8 cellular contexts compared by ENCODE assay signal in the genomic region with DNA sequence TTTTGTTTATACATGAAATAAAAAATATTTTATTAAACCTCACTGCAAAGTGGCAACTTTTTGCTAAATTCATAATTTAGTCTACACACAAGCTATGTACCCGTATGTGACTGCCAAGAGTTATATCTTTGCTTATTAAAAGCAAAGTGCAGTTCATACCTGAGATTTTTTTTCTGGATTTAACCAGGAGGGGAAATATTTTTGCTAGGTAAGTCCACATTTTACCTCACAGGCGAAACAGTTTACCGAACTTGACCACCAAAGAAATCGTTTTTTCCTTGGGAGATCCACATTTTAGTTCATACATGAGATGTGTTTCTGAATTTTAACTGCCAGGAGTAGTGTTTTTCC. TPM values are rescaled to one million over a fixed set of nuclear protein-coding genes. Genes with fewer than 3 reads are reported as not detected.
A peak's percentile ranks its signal among the peaks of the same experiment; 100 is the strongest.
DNase-seq lines count a peak whose midpoint lies in the region; FAIRE-seq and TF ChIP-seq lines count a peak whose summit lies in the region.

No MANE protein-coding gene starts in this region.

- H3K27ac ChIP-seq in DOHH2 (ENCODE audit: low read depth, low read length) (peak overlapping the region; percentile 20; the same call in 1 of the 2 replicates), OCI-LY7 (ENCODE audit: low read depth, low read length, poor library complexity, severe bottlenecking) (peak overlapping the region; percentile 25), endothelial cell of umbilical vein (ENCODE audit: insufficient read depth, low read depth, low read length) (no peak overlapping the region)

- no peaks in the 10 kb centered on the region for H3K9me3 ChIP-seq in DOHH2 (ENCODE audit: control insufficient read depth, insufficient read depth, low read length)
- H3K9me3 ChIP-seq in OCI-LY7 (ENCODE audit: low read length), result no peaks in the 10 kb centered on the region
- H3K9me3 ChIP-seq in endothelial cell of umbilical vein (replicated peaks; ENCODE audit: control insufficient read depth, insufficient read depth, low read length), result no peaks in the 10 kb centered on the region

- H2AFZ ChIP-seq in OCI-LY7 (ENCODE audit: low read length) (peak overlapping the region; percentile 77; the same call in 1 of the 2 replicates), endothelial cell of umbilical vein (ENCODE audit: low read depth, low read length) (peak overlapping the region; percentile 67)

- H3K27ac Mint-ChIP-seq in progenitor cell of endocrine pancreas, result peak overlapping the region; percentile 71

- H3K79me2 ChIP-seq in DOHH2 (ENCODE audit: control insufficient read depth, low read length) (peaks cover 55% of the 10 kb centered on the region), OCI-LY7 (ENCODE audit: insufficient read depth, low read depth, low read length) (peaks cover 48% of the 10 kb centered on the region), endothelial cell of umbilical vein (ENCODE audit: control insufficient read depth, insufficient read depth, low read length) (peaks cover 38% of the 10 kb centered on the region)

- dilution Hi-C loops in endothelial cell of umbilical vein (cut with MboI; ENCODE audit: extremely low pct_ligation_motif_present, low sequenced_read_pairs), result no loop called here

- FAIRE-seq in endothelial cell of umbilical vein (lab: Jason Lieb, UNC), result no peak

- H3K9me2 ChIP-seq in DOHH2 (replicated peaks; ENCODE audit: control insufficient read depth, low read length), result no peaks in the 10 kb centered on the region
- no peaks in the 10 kb centered on the region for H3K9me2 ChIP-seq in OCI-LY7 (ENCODE audit: insufficient read depth, low read length)

- H3K4me1 Mint-ChIP-seq in progenitor cell of endocrine pancreas (ENCODE audit: low read depth), result peaks cover 10% of the 10 kb centered on the region

- BruUV-seq in OCI-LY7 (replicated peaks; lab: Mats Ljungman, UMichigan) (TSS peak; percentile 75), endothelial cell of umbilical vein (replicated peaks; lab: Mats Ljungman, UMichigan) (no TSS peak)

- POLR2A ChIA-PET in OCI-LY7 (lab: Charles Lee) (interaction anchor here (1.0 kb wide), 1 partner anchor 9 kb away, joined by 7 read pairs; no protein-coding TSS in a partner anchor), endothelial cell of umbilical vein (lab: Charles Lee) (no interaction called here)

- no peaks in the 10 kb centered on the region for H3K9me1 ChIP-seq in endothelial cell of umbilical vein (replicated peaks; ENCODE audit: control insufficient read depth, extremely low read depth, insufficient read depth, low read length)

- H3K4me3 Mint-ChIP-seq in progenitor cell of endocrine pancreas (ENCODE audit: low read depth), result peak overlapping the region; percentile 90

- CTCF ChIA-PET in OCI-LY7 (lab: Charles Lee; ENCODE audit: unreplicated experiment), result no interaction called here
- CTCF ChIA-PET in endothelial cell of umbilical vein (lab: Charles Lee), result no interaction called here

- H3K36me3 Mint-ChIP-seq in progenitor cell of endocrine pancreas (ENCODE audit: insufficient read depth), result peaks cover 7% of the 10 kb centered on the region

- H3K4me1 ChIP-seq in DOHH2 (ENCODE audit: control insufficient read depth, low read length) (peaks cover 67% of the 10 kb centered on the region), OCI-LY7 (ENCODE audit: insufficient read depth, low read length, poor library complexity, severe bottlenecking) (peaks cover 50% of the 10 kb centered on the region), endothelial cell of umbilical vein (ENCODE audit: control insufficient read depth, extremely low read depth, insufficient read depth, low read length) (peaks cover 30% of the 10 kb centered on the region)

- H3K36me3 ChIP-seq in DOHH2 (ENCODE audit: control insufficient read depth, low read length), result peaks cover 39% of the 10 kb centered on the region
- peaks cover 37% of the 10 kb centered on the region for H3K36me3 ChIP-seq in OCI-LY7 (ENCODE audit: insufficient read depth, low read length)
- peaks cover 2 to 11% of the 10 kb centered on the region in 2 experiments for H3K36me3 ChIP-seq in endothelial cell of umbilical vein (ENCODE audit: control insufficient read depth in 2 of 2, extremely low read depth in 1 of 2, insufficient read depth in 2 of 2, low read length in 2 of 2)

- DNase-seq in OCI-LY7 (ENCODE audit: low spot score) (no peak), endothelial cell of umbilical vein (ENCODE audit: low read depth, low spot score) (no peak), progenitor cell of endocrine pancreas (ENCODE audit: low spot score, unreplicated experiment) (no peak), SK-N-DZ (ENCODE audit: low spot score) (no peak), hypothalamus (lab: John Stamatoyannopoulos, UW) (no peak), SW 1271 (lab: John Stamatoyannopoulos, UW) (no peak), AG08396 (ENCODE audit: low spot score) (no peak)

- H3F3A ChIP-seq in DOHH2 (ENCODE audit: control insufficient read depth, insufficient read depth), result peaks cover 36% of the 10 kb centered on the region

- no peak for TF ChIP-seq POLR2A in endothelial cell of umbilical vein (IDR thresholded peaks at IDR 0.05; ENCODE audit: low read depth, low read length)

- TF ChIP-seq CTCF in DOHH2 (IDR thresholded peaks at IDR 0.05; ENCODE audit: low read depth, low read length, poor library complexity, severe bottlenecking), result no peak
- TF ChIP-seq CTCF in OCI-LY7 (conservative IDR thresholded peaks at IDR 0.05; ENCODE audit: low read length), result no peak
- TF ChIP-seq CTCF in endothelial cell of umbilical vein (IDR thresholded peaks at IDR 0.05; ENCODE audit: extremely low read depth in 1 of 2, insufficient read depth in 1 of 2, low read depth in 1 of 2, low read length in 2 of 2), result no peak
- TF ChIP-seq CTCF in progenitor cell of endocrine pancreas (IDR thresholded peaks at IDR 0.05; ENCODE audit: unreplicated experiment), result no peak

- no peaks in the 10 kb centered on the region for H3K27me3 Mint-ChIP-seq in progenitor cell of endocrine pancreas

- intact Hi-C loops in OCI-LY7 (cut with micrococcal nuclease; ENCODE audit: unreplicated experiment), result no loop called here
- intact Hi-C loops in endothelial cell of umbilical vein (cut with micrococcal nuclease), result no loop called here

- H4K20me1 ChIP-seq in DOHH2 (ENCODE audit: control insufficient read depth, insufficient read depth, low read depth, low read length), result peaks cover 17% of the 10 kb centered on the region; the same call in 1 of the 2 replicates
- H4K20me1 ChIP-seq in OCI-LY7 (ENCODE audit: insufficient read depth, low read length), result peaks cover 4% of the 10 kb centered on the region; the same call in 1 of the 2 replicates
- H4K20me1 ChIP-seq in endothelial cell of umbilical vein (replicated peaks; ENCODE audit: control insufficient read depth, extremely low read depth, insufficient read depth, low read length), result no peaks in the 10 kb centered on the region

- H3K9me3 Mint-ChIP-seq in progenitor cell of endocrine pancreas (ENCODE audit: low read depth), result no peaks in the 10 kb centered on the region

- H3K4me2 ChIP-seq in DOHH2 (ENCODE audit: low read length) (peak overlapping the region; percentile 95), OCI-LY7 (ENCODE audit: low read length) (peak overlapping the region; percentile 82), endothelial cell of umbilical vein (ENCODE audit: insufficient read depth, low read length) (peak overlapping the region; percentile 71)

- H3K4me3 ChIP-seq in DOHH2 (ENCODE audit: low read length), result peak overlapping the region; percentile 74
- peak overlapping the region; percentile 87 for H3K4me3 ChIP-seq in OCI-LY7 (ENCODE audit: low read depth, low read length, poor library complexity, severe bottlenecking)
- H3K4me3 ChIP-seq in endothelial cell of umbilical vein (replicated peaks in 1 of 3; ENCODE audit: insufficient read depth in 1 of 3, low read depth in 1 of 3, low read length in 3 of 3), result peak overlapping the region in 2 of 3 experiments; percentile 64 to 86

- H3K27me3 ChIP-seq in DOHH2 (ENCODE audit: control insufficient read depth, low read length) (no peaks in the 10 kb centered on the region), endothelial cell of umbilical vein (ENCODE audit: control insufficient read depth in 2 of 2, insufficient read depth in 2 of 2, low read length in 2 of 2) (no peaks in the 10 kb centered on the region)

- H3K9ac ChIP-seq in endothelial cell of umbilical vein (replicated peaks; ENCODE audit: extremely low read depth, insufficient read depth, low read length), result peak overlapping the region; percentile 32

RNA-seq across cellular contexts. Expression of a gene that starts 12.2 kb away (rescaled TPM):
- total RNA-seq in OCI-LY7 (2014; rRNA removed; shearing (Covaris generic)), result 0.44 and 1.5 TPM in 2 replicates
- total RNA-seq in OCI-LY7 (2022) (13.8 and 15.9 TPM in 2 replicates), endothelial cell of umbilical vein (not detected in 2 replicates), progenitor cell of endocrine pancreas (1.00 and 1.6 TPM in 2 replicates)
- not detected in 2 replicates for polyA plus RNA-seq in endothelial cell of umbilical vein
- not detected in 2 replicates for polyA plus RNA-seq in endothelial cell of umbilical vein (2011; cell fraction: cytosol; rRNA removed)
- not detected in 2 replicates for polyA plus RNA-seq in endothelial cell of umbilical vein (2011; cell fraction: nucleus; rRNA removed)
- polyA plus RNA-seq in endothelial cell of umbilical vein (2012), result 0.21 TPM in 1 of 2 replicates, not detected in the other
- polyA minus RNA-seq in endothelial cell of umbilical vein, result not detected in 2 replicates
- polyA minus RNA-seq in endothelial cell of umbilical vein (2011; cell fraction: cytosol; rRNA and poly(A)+ RNA removed), result not detected
- polyA minus RNA-seq in endothelial cell of umbilical vein (2011; cell fraction: nucleus; rRNA and poly(A)+ RNA removed), result not detected in 2 replicates
- 8.7 and 19.3 TPM in 2 replicates for polyA plus RNA-seq in SK-N-DZ (2014; cell fraction: cytosol; rRNA removed)
- 9.6 and 14.3 TPM in 2 replicates for polyA plus RNA-seq in SK-N-DZ (2014; cell fraction: nucleus; rRNA removed)

RNA-seq across cellular contexts. Expression of a gene that starts 13.5 kb away (rescaled TPM):
- total RNA-seq in OCI-LY7 (2014; rRNA removed; shearing (Covaris generic)), result not detected in 2 replicates
- total RNA-seq in OCI-LY7 (2022) (0.18 TPM in 1 of 2 replicates, not detected in the other), endothelial cell of umbilical vein (not detected in 2 replicates), progenitor cell of endocrine pancreas (not detected in 2 replicates)
- polyA plus RNA-seq in endothelial cell of umbilical vein, result 0.03 TPM in 1 of 2 replicates, not detected in the other
- polyA plus RNA-seq in endothelial cell of umbilical vein (2011; cell fraction: cytosol; rRNA removed), result not detected in 2 replicates
- not detected in 2 replicates for polyA plus RNA-seq in endothelial cell of umbilical vein (2011; cell fraction: nucleus; rRNA removed)
- not detected in 2 replicates for polyA plus RNA-seq in endothelial cell of umbilical vein (2012)
- polyA minus RNA-seq in endothelial cell of umbilical vein, result not detected in 2 replicates
- polyA minus RNA-seq in endothelial cell of umbilical vein (2011; cell fraction: cytosol; rRNA and poly(A)+ RNA removed), result not detected
- not detected in 2 replicates for polyA minus RNA-seq in endothelial cell of umbilical vein (2011; cell fraction: nucleus; rRNA and poly(A)+ RNA removed)
- not detected in 2 replicates for polyA plus RNA-seq in SK-N-DZ (2014; cell fraction: cytosol; rRNA removed)
- not detected in 2 replicates for polyA plus RNA-seq in SK-N-DZ (2014; cell fraction: nucleus; rRNA removed)

RNA-seq across cellular contexts. Expression of a gene that starts 19.3 kb away (rescaled TPM):
- 10.7 and 14.8 TPM in 2 replicates for total RNA-seq in OCI-LY7 (2014; rRNA removed; shearing (Covaris generic))
- total RNA-seq in OCI-LY7 (2022), result 45.7 and 49.7 TPM in 2 replicates
- total RNA-seq in endothelial cell of umbilical vein, result 7.5 and 9.6 TPM in 2 replicates
- 3.3 and 4.3 TPM in 2 replicates for polyA plus RNA-seq in endothelial cell of umbilical vein
- polyA plus RNA-seq in endothelial cell of umbilical vein (2011; cell fraction: cytosol; rRNA removed), result 0.37 and 0.86 TPM in 2 replicates
- polyA plus RNA-seq in endothelial cell of umbilical vein (2011; cell fraction: nucleus; rRNA removed), result 22.0 and 22.7 TPM in 2 replicates
- polyA plus RNA-seq in endothelial cell of umbilical vein (2012), result 1.9 and 2.9 TPM in 2 replicates
- polyA minus RNA-seq in endothelial cell of umbilical vein, result 0.80 and 0.98 TPM in 2 replicates
- polyA minus RNA-seq in endothelial cell of umbilical vein (2011; cell fraction: cytosol; rRNA and poly(A)+ RNA removed), result 3.6 TPM
- 4.2 and 6.6 TPM in 2 replicates for polyA minus RNA-seq in endothelial cell of umbilical vein (2011; cell fraction: nucleus; rRNA and poly(A)+ RNA removed)
- 58.4 and 71.3 TPM in 2 replicates for total RNA-seq in progenitor cell of endocrine pancreas
- 11.5 and 13.5 TPM in 2 replicates for polyA plus RNA-seq in SK-N-DZ (2014; cell fraction: cytosol; rRNA removed)
- 285 and 416 TPM in 2 replicates for polyA plus RNA-seq in SK-N-DZ (2014; cell fraction: nucleus; rRNA removed)

RNA-seq across cellular contexts. Expression of a gene that starts 31.8 kb away (rescaled TPM):
- total RNA-seq in OCI-LY7 (2014; rRNA removed; shearing (Covaris generic)), result 104 and 124 TPM in 2 replicates
- total RNA-seq in OCI-LY7 (2022) (206 and 207 TPM in 2 replicates), endothelial cell of umbilical vein (140 and 164 TPM in 2 replicates), progenitor cell of endocrine pancreas (152 and 156 TPM in 2 replicates)
- polyA plus RNA-seq in endothelial cell of umbilical vein, result 19.1 and 21.5 TPM in 2 replicates
- polyA plus RNA-seq in endothelial cell of umbilical vein (2011; cell fraction: cytosol; rRNA removed), result 37.2 and 46.9 TPM in 2 replicates
- 97.6 and 105 TPM in 2 replicates for polyA plus RNA-seq in endothelial cell of umbilical vein (2011; cell fraction: nucleus; rRNA removed)
- 94.8 and 130 TPM in 2 replicates for polyA plus RNA-seq in endothelial cell of umbilical vein (2012)
- 27.4 and 29.2 TPM in 2 replicates for polyA minus RNA-seq in endothelial cell of umbilical vein
- 44.2 TPM for polyA minus RNA-seq in endothelial cell of umbilical vein (2011; cell fraction: cytosol; rRNA and poly(A)+ RNA removed)
- 50.4 and 106 TPM in 2 replicates for polyA minus RNA-seq in endothelial cell of umbilical vein (2011; cell fraction: nucleus; rRNA and poly(A)+ RNA removed)
- 29.1 and 36.1 TPM in 2 replicates for polyA plus RNA-seq in SK-N-DZ (2014; cell fraction: cytosol; rRNA removed)
- 112 and 117 TPM in 2 replicates for polyA plus RNA-seq in SK-N-DZ (2014; cell fraction: nucleus; rRNA removed)

RNA-seq across cellular contexts. Expression of a gene that starts 32.3 kb away (rescaled TPM):
- total RNA-seq in OCI-LY7 (2014; rRNA removed; shearing (Covaris generic)), result 205 and 221 TPM in 2 replicates
- total RNA-seq in OCI-LY7 (2022), result 122 and 129 TPM in 2 replicates
- total RNA-seq in endothelial cell of umbilical vein, result 73.4 and 82.4 TPM in 2 replicates
- polyA plus RNA-seq in endothelial cell of umbilical vein, result 115 and 125 TPM in 2 replicates
- 63.1 and 87.2 TPM in 2 replicates for polyA plus RNA-seq in endothelial cell of umbilical vein (2011; cell fraction: cytosol; rRNA removed)
- polyA plus RNA-seq in endothelial cell of umbilical vein (2011; cell fraction: nucleus; rRNA removed), result 104 and 112 TPM in 2 replicates
- polyA plus RNA-seq in endothelial cell of umbilical vein (2012), result 53.4 and 75.6 TPM in 2 replicates
- 30.6 and 42.7 TPM in 2 replicates for polyA minus RNA-seq in endothelial cell of umbilical vein
- polyA minus RNA-seq in endothelial cell of umbilical vein (2011; cell fraction: cytosol; rRNA and poly(A)+ RNA removed), result 21.8 TPM
- 15.4 and 15.6 TPM in 2 replicates for polyA minus RNA-seq in endothelial cell of umbilical vein (2011; cell fraction: nucleus; rRNA and poly(A)+ RNA removed)
- total RNA-seq in progenitor cell of endocrine pancreas, result 116 and 119 TPM in 2 replicates
- polyA plus RNA-seq in SK-N-DZ (2014; cell fraction: cytosol; rRNA removed), result 149 TPM in 2 replicates
- 161 and 205 TPM in 2 replicates for polyA plus RNA-seq in SK-N-DZ (2014; cell fraction: nucleus; rRNA removed)
